15 cellular contexts compared by ENCODE assay signal in the genomic region with DNA sequence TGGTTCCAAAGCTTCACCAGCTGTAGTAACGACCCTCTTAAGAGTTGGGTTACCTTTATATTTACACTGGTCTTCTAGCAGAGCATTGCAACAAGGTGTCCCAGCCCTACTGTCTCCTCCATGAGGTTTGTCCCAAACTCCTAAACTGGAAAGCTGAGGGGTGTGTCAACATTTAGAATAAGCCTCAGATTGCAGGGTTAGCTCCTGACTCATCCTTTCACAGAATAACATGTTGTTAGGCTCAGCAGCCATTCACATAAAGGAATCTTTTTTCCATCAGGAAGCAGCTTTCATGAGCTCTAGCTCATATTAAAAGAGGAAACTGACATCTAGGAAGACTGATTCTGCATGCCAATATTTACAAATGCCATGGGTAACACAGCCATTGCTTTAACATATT.
DNase-seq lines count a peak whose midpoint lies in the region; ATAC-seq and TF ChIP-seq lines count a peak whose summit lies in the region.
"Had no signal": no experiment of that assay in that cellular context is flagged by ENCODE, and none has a peak within 500 bp of the region (broad histone marks: within the 10 kb centered on the region; RNA-seq: fewer than 3 reads in every experiment).

No MANE protein-coding gene starts in this region.

- POLR2A ChIA-PET in HEK293 (lab: Yijun Ruan, JAX), result no interaction called here

- intact Hi-C loops in vagina (cut with DNase I), result no loop called here

- no peak for ATAC-seq in activated CD8-positive, alpha-beta memory T cell treated with anti-CD3 and anti-CD28 coated beads, Interleukin-2, amount 10 ng/mL, durations not matched to agents 7 days and 5 days
- no peak for ATAC-seq in effector memory CD8-positive, alpha-beta T cell (replicated peaks)
- ATAC-seq: body of pancreas, upper lobe of right lung had no signal

- peaks cover 8% of the 10 kb centered on the region for H3K27me3 Mint-ChIP-seq in activated CD8-positive, alpha-beta memory T cell treated with anti-CD3 and anti-CD28 coated beads, Interleukin-2, amount 10 ng/mL, durations not matched to agents 7 days and 5 days
- H3K27me3 Mint-ChIP-seq in effector memory CD8-positive, alpha-beta T cell, result no peaks in the 10 kb centered on the region

- TF ChIP-seq POLR2A in vagina (IDR thresholded peaks at IDR 0.05), result no peak

- H3K36me3 ChIP-seq in ACC112 (ENCODE audit: insufficient read depth, low read length) (no peaks in the 10 kb centered on the region), HEK293 (ENCODE audit: control insufficient read depth in 2 of 2, insufficient read depth in 1 of 2, low read length in 2 of 2) (no peaks in the 10 kb centered on the region; a peak in 1 of 3 replicates), vagina (no peaks in the 10 kb centered on the region)
- H3K36me3 ChIP-seq: spleen, upper lobe of right lung had no signal

- CTCF ChIA-PET in HEK293 (lab: Yijun Ruan, JAX), result interaction anchor here (0.6 kb wide), 1 partner anchor 137 kb away, joined by 5 read pairs; no protein-coding TSS in a partner anchor
- CTCF ChIA-PET in activated CD8-positive, alpha-beta memory T cell treated with anti-CD3 and anti-CD28 coated beads, Interleukin-2, amount 10 ng/mL, durations not matched to agents 7 days and 5 days (lab: Charles Lee), result no interaction called here

- peak overlapping the region; percentile 33 for H3K27ac ChIP-seq in ACC112 (ENCODE audit: low read depth, low read length)
- H3K27ac ChIP-seq in HEK293 (ENCODE audit: extremely low read depth, low read depth, low read length), result no peak overlapping the region
- H3K27ac ChIP-seq in vagina, result no peak overlapping the region
- H3K27ac ChIP-seq: body of pancreas, upper lobe of right lung had no signal

- no peaks in the 10 kb centered on the region for H3K9me3 Mint-ChIP-seq in activated CD8-positive, alpha-beta memory T cell treated with anti-CD3 and anti-CD28 coated beads, Interleukin-2, amount 10 ng/mL, durations not matched to agents 7 days and 5 days (ENCODE audit: low read depth)
- no peaks in the 10 kb centered on the region for H3K9me3 Mint-ChIP-seq in effector memory CD8-positive, alpha-beta T cell
- H3K9me3 Mint-ChIP-seq: activated T-helper 1 cell treated with anti-CD3 and anti-CD28 coated beads, Interleukin-12 subunit alpha, Interleukin-12 subunit beta, Interleukin-2, Interleukin-4 antibody, amounts not matched to agents 30 ng/mL and 10 ng/mL and 1 ng/mL, durations not matched to agents 14 hours and 24 hours and 36 hours had no signal

- no peaks in the 10 kb centered on the region for H3K36me3 Mint-ChIP-seq in activated CD8-positive, alpha-beta memory T cell treated with anti-CD3 and anti-CD28 coated beads, Interleukin-2, amount 10 ng/mL, durations not matched to agents 7 days and 5 days
- H3K36me3 Mint-ChIP-seq in effector memory CD8-positive, alpha-beta T cell (ENCODE audit: insufficient read depth), result no peaks in the 10 kb centered on the region

- H3K27ac Mint-ChIP-seq in activated CD8-positive, alpha-beta memory T cell treated with anti-CD3 and anti-CD28 coated beads, Interleukin-2, amount 10 ng/mL, durations not matched to agents 7 days and 5 days, result no peak overlapping the region
- no peak overlapping the region for H3K27ac Mint-ChIP-seq in effector memory CD8-positive, alpha-beta T cell
- H3K27ac Mint-ChIP-seq: activated T-helper 1 cell treated with anti-CD3 and anti-CD28 coated beads, Interleukin-12 subunit alpha, Interleukin-12 subunit beta, Interleukin-2, Interleukin-4 antibody, amounts not matched to agents 30 ng/mL and 10 ng/mL and 1 ng/mL, durations not matched to agents 14 hours and 24 hours and 36 hours had no signal

- peak overlapping the region; percentile 25 for H3K4me3 ChIP-seq in ACC112 (ENCODE audit: low read depth, low read length)
- no peak overlapping the region for H3K4me3 ChIP-seq in HEK293 (ENCODE audit: low read depth, low read length)
- no peak overlapping the region for H3K4me3 ChIP-seq in vagina
- H3K4me3 ChIP-seq: body of pancreas, spleen, upper lobe of right lung had no signal

- TF ChIP-seq CTCF in HEK293 (tag by site-specific recombination; IDR thresholded peaks at IDR 0.05) (no peak), vagina (IDR thresholded peaks at IDR 0.05) (no peak)

- peaks cover 4% of the 10 kb centered on the region for H3K4me1 Mint-ChIP-seq in activated CD8-positive, alpha-beta memory T cell treated with anti-CD3 and anti-CD28 coated beads, Interleukin-2, amount 10 ng/mL, durations not matched to agents 7 days and 5 days
- peaks cover 3 to 23% of the 10 kb centered on the region in 2 donors for H3K4me1 Mint-ChIP-seq in effector memory CD8-positive, alpha-beta T cell (ENCODE audit: low read depth in 2 of 2)

- no peak overlapping the region for H3K4me3 Mint-ChIP-seq in activated CD8-positive, alpha-beta memory T cell treated with anti-CD3 and anti-CD28 coated beads, Interleukin-2, amount 10 ng/mL, durations not matched to agents 7 days and 5 days
- no peak overlapping the region for H3K4me3 Mint-ChIP-seq in effector memory CD8-positive, alpha-beta T cell
- H3K4me3 Mint-ChIP-seq: activated T-helper 1 cell treated with anti-CD3 and anti-CD28 coated beads, Interleukin-12 subunit alpha, Interleukin-12 subunit beta, Interleukin-2, Interleukin-4 antibody, amounts not matched to agents 30 ng/mL and 10 ng/mL and 1 ng/mL, durations not matched to agents 14 hours and 24 hours and 36 hours had no signal

- DNase-seq in amniotic epithelial cell (ENCODE audit: low read depth) (peak; percentile 77), foreskin melanocyte (peak; percentile 80), vagina (ENCODE audit: extremely low spot score in 2 of 2) (no peak), NCI-H1694 treated with DMSO at 0.1 percent for 48 hours (lab: John Stamatoyannopoulos, UW) (no peak)
- no peak for DNase-seq in activated CD8-positive, alpha-beta memory T cell treated with anti-CD3 and anti-CD28 coated beads, Interleukin-2, amount 10 ng/mL, durations not matched to agents 7 days and 5 days
- DNase-seq in effector memory CD8-positive, alpha-beta T cell, result no peak
- DNase-seq: activated CD4-positive, alpha-beta T cell treated with anti-CD3 and anti-CD28 coated beads for 1 hour; body of pancreas; kidney; NCI-H510A treated with DMSO at 0.1 percent for 48 hours; spleen; upper lobe of right lung had no signal

- H3K27me3 ChIP-seq in ACC112 (ENCODE audit: insufficient read depth, low read length) (no peaks in the 10 kb centered on the region), vagina (no peaks in the 10 kb centered on the region)
- H3K27me3 ChIP-seq: body of pancreas, spleen, upper lobe of right lung had no signal

- H2AFZ ChIP-seq in ACC112 (ENCODE audit: low read length, unreplicated experiment), result peak overlapping the region; percentile 21

- H3K9me3 ChIP-seq in HEK293 (ENCODE audit: control insufficient read depth, insufficient read depth, low read depth, low read length) (no peaks in the 10 kb centered on the region), vagina (no peaks in the 10 kb centered on the region)
- H3K9me3 ChIP-seq: body of pancreas, spleen, upper lobe of right lung had no signal

- H3K4me1 ChIP-seq in ACC112 (ENCODE audit: control insufficient read depth, insufficient read depth, low read length, unreplicated experiment), result peaks cover 39% of the 10 kb centered on the region
- H3K4me1 ChIP-seq in HEK293 (ENCODE audit: control insufficient read depth, insufficient read depth, low read length), result peaks cover 20% of the 10 kb centered on the region
- peaks cover 38% of the 10 kb centered on the region for H3K4me1 ChIP-seq in vagina
- H3K4me1 ChIP-seq: body of pancreas, upper lobe of right lung had no signal

- H3K79me2 ChIP-seq in ACC112 (ENCODE audit: control insufficient read depth, insufficient read depth, low read length, unreplicated experiment), result peaks cover 30% of the 10 kb centered on the region

TF ChIP-seq in HEK293, 187 proteins besides CTCF, POLR2A, EP300 and RAD21:
- no peak for TF ChIP-seq ZNF654 (tag by site-specific recombination; IDR thresholded peaks at IDR 0.05; ENCODE audit: low read depth)
- TF ChIP-seq KLF9 (tag by site-specific recombination; IDR thresholded peaks at IDR 0.05; ENCODE audit: low read depth), result 0 out of 2 replicates have a peak, but pooled peaks have one; percentile 23

Comparison
In these comparisons a context has a peak if more than half of its experiments do, and no peak if none do; other contexts are left out.
1. DNase-seq: peak in amniotic epithelial cell (single experiment) and foreskin melanocyte (single experiment); none in activated CD8-positive, alpha-beta memory T cell treated with anti-CD3 and anti-CD28 coated beads, Interleukin-2, amount 10 ng/mL, durations not matched to agents 7 days and 5 days (single experiment), vagina (0 of 2), NCI-H1694 treated with DMSO at 0.1 percent for 48 hours (single experiment) and effector memory CD8-positive, alpha-beta T cell (0 of 3).